11 cellular contexts compared by ENCODE assay signal in the genomic region with DNA sequence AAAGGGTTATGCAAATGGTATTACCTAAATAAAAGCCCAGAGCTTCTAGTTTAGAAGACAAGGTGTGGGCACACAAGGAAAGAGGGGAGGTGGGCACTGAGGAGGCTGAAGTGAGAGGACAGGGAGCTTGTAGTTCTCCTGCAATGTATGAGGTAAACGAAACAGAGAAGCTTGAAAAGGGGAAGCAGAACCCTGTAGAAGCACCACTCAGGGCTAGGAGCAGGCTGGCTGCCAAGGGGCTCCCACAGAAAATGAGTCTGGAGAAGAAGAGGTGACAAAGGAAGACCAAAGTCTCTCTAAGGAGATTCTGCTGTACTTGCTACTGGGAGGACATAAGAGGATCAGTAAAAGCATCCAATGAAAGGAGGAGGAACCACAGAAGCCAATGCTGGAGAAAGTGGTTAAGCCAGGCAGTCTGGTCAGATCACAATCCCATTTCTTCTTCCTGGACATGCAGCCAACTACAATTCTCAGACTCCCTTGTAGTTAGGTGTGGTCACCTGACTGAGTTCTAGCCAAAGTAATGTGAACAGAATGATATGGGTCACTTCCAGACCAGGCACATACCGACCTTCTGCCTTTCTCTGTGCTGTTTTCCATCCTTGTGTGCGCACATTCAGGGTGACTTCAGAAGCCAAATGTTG.
DNase-seq lines count a peak whose midpoint lies in the region; ATAC-seq and TF ChIP-seq lines count a peak whose summit lies in the region.
"Had no signal": no experiment of that assay in that cellular context is flagged by ENCODE, and none has a peak within 500 bp of the region (broad histone marks: within the 10 kb centered on the region; RNA-seq: fewer than 3 reads in every experiment).

No MANE protein-coding gene starts in this region.

- BruUV-seq in MCF 10A (replicated peaks; lab: Mats Ljungman, UMichigan), result no TSS peak

- H3K9me3 Mint-ChIP-seq in MCF 10A (ENCODE audit: unreplicated experiment), result no peaks in the 10 kb centered on the region

- ATAC-seq in esophagus mucosa (peak; percentile 88), upper lobe of left lung (ENCODE audit: low FRiP score in 2 of 2) (peak; percentile 58 to 73)
- ATAC-seq: Panc1 had no signal

- no peak for TF ChIP-seq EP300 in upper lobe of left lung (IDR thresholded peaks at IDR 0.05)

- no peaks in the 10 kb centered on the region for H3K36me3 ChIP-seq in upper lobe of left lung

- H3K36me3 Mint-ChIP-seq in MCF 10A (ENCODE audit: insufficient read depth, unreplicated experiment), result no peaks in the 10 kb centered on the region

- 57 to 65% methylated on average over 3 of the region's 3 CpGs for WGBS in upper lobe of left lung, 2 donors

- no peaks in the 10 kb centered on the region for H3K27me3 Mint-ChIP-seq in MCF 10A (ENCODE audit: insufficient read depth, unreplicated experiment)

- no peak overlapping the region for H3K4me3 ChIP-seq in upper lobe of left lung

- H3K27ac ChIP-seq in upper lobe of left lung, result no peak overlapping the region
- H3K27ac ChIP-seq: HL-60 had no signal

- no peak overlapping the region for H3K27ac Mint-ChIP-seq in MCF 10A (ENCODE audit: low read depth, unreplicated experiment)

- DNase-seq in T47D (ENCODE audit: low read depth in 1 of 2, low spot score in 1 of 2) (peak; percentile 38 to 97), MCF 10A (ENCODE audit: unreplicated experiment) (no peak), MV-4-11 (lab: John Stamatoyannopoulos, UW) (peak; percentile 84), upper lobe of left lung (peak in 1 of 2 donors; percentile 54), RKO (ENCODE audit: low spot score) (no peak), T-helper 2 cell (no peak)
- no peak for DNase-seq in effector CD4-positive, alpha-beta T cell
- DNase-seq: islet precursor cell had no signal

- H3K27me3 ChIP-seq in upper lobe of left lung, result no peaks in the 10 kb centered on the region

- CTCF ChIA-PET in MCF 10A (lab: Yijun Ruan, JAX), result no interaction called here

- in situ Hi-C loops in T47D (cut with HindIII; ENCODE audit: low pct_unique_long_range_greater_than_20kb, low sequenced_read_pairs), result no loop called here

- TF ChIP-seq POLR2A in upper lobe of left lung (IDR thresholded peaks at IDR 0.05), result no peak

- H3K9me3 ChIP-seq in upper lobe of left lung, result no peaks in the 10 kb centered on the region

- H3K4me1 ChIP-seq in upper lobe of left lung, result peaks cover 0 to 17% (median 8%) of the 10 kb centered on the region in 4 donors

- H3K4me3 Mint-ChIP-seq in MCF 10A (ENCODE audit: unreplicated experiment), result no peak overlapping the region

- H3K4me1 Mint-ChIP-seq in MCF 10A (ENCODE audit: insufficient read depth, unreplicated experiment), result peaks cover 6% of the 10 kb centered on the region

- TF ChIP-seq CTCF in MCF 10A (IDR thresholded peaks at IDR 0.05; ENCODE audit: unreplicated experiment), result no peak
- no peak for TF ChIP-seq CTCF in upper lobe of left lung (IDR thresholded peaks at IDR 0.05)

- POLR2A ChIA-PET in MCF 10A (lab: Yijun Ruan, JAX), result interaction anchor here (0.6 kb wide), 1 partner anchor 97 kb away, joined by 3 read pairs; no protein-coding TSS in a partner anchor

- intact Hi-C loops in MCF 10A (cut with micrococcal nuclease), result no loop called here

Comparison
In these comparisons a context has a peak if more than half of its experiments do, and no peak if none do; other contexts are left out.
1. DNase-seq: peak in T47D (2 of 2) and MV-4-11 (single experiment); none in MCF 10A (single experiment), RKO (single experiment), effector CD4-positive, alpha-beta T cell (single experiment) and T-helper 2 cell (0 of 5).